ENCODE assay signal across 13 cellular contexts in genomic region chr3:27653803-27654558, GRCh38.
DNase-seq lines count a peak whose midpoint lies in the region; ATAC-seq and TF ChIP-seq lines count a peak whose summit lies in the region.
"Had no signal": no experiment of that assay in that cellular context is flagged by ENCODE, and none has a peak within 500 bp of the region (broad histone marks: within the 10 kb centered on the region; RNA-seq: fewer than 3 reads in every experiment).

No MANE protein-coding gene starts in this region.

- CTCF ChIA-PET in WTC11 (lab: Charles Lee): interaction anchor here (1.0 kb wide), 1 partner anchor 28 kb away, joined by 4 read pairs; no protein-coding TSS in a partner anchor

- no peak for DNase-seq in WTC11 (ENCODE audit: low spot score)
- DNase-seq in EL: no peak
- no peak for DNase-seq in NAMALWA (ENCODE audit: low spot score)
- DNase-seq in natural killer cell treated with Interleukin-12 subunit alpha and Interleukin-12 subunit beta and Interleukin-15 and Interleukin-18, amount 100 ng/mL, for 72 hours (ENCODE audit: low spot score): no peak
- DNase-seq: C1 segment of cervical spinal cord; CD4-positive, alpha-beta T cell; DMS79 treated with DMSO at 0.1 percent for 48 hours; KBM-7 had no signal

- no peaks in the 10 kb centered on the region for H3K27me3 Mint-ChIP-seq in WTC11 (ENCODE audit: low read depth)
- H3K27me3 Mint-ChIP-seq in natural killer cell treated with Interleukin-12 subunit alpha and Interleukin-12 subunit beta and Interleukin-15 and Interleukin-18, amount 100 ng/mL, for 72 hours: no peaks in the 10 kb centered on the region
- H3K27me3 Mint-ChIP-seq: B cell; CD4-positive, alpha-beta T cell had no signal

- H3K9me3 Mint-ChIP-seq in WTC11: no peaks in the 10 kb centered on the region
- H3K9me3 Mint-ChIP-seq in natural killer cell treated with Interleukin-12 subunit alpha and Interleukin-12 subunit beta and Interleukin-15 and Interleukin-18, amount 100 ng/mL, for 72 hours: no peaks in the 10 kb centered on the region
- H3K9me3 Mint-ChIP-seq: CD4-positive, alpha-beta T cell had no signal

- peaks cover 43% of the 10 kb centered on the region for H3K4me1 Mint-ChIP-seq in WTC11
- no peaks in the 10 kb centered on the region for H3K4me1 Mint-ChIP-seq in natural killer cell treated with Interleukin-12 subunit alpha and Interleukin-12 subunit beta and Interleukin-15 and Interleukin-18, amount 100 ng/mL, for 72 hours (ENCODE audit: low read depth in 2 of 2)
- H3K4me1 Mint-ChIP-seq: B cell had no signal

- H3K4me3 Mint-ChIP-seq in WTC11: peak overlapping the region; percentile 17; the same call in 1 of the 2 replicates
- H3K4me3 Mint-ChIP-seq in natural killer cell treated with Interleukin-12 subunit alpha and Interleukin-12 subunit beta and Interleukin-15 and Interleukin-18, amount 100 ng/mL, for 72 hours: no peak overlapping the region
- H3K4me3 Mint-ChIP-seq: B cell; CD4-positive, alpha-beta T cell had no signal

- peaks cover 27% of the 10 kb centered on the region for H3K4me1 ChIP-seq in ES-I3 (ENCODE audit: insufficient read depth, low read length)
- H3K4me1 ChIP-seq in HUES6 (ENCODE audit: control insufficient read depth, insufficient read depth, low read length): peaks cover 27% of the 10 kb centered on the region
- peaks cover 19% of the 10 kb centered on the region for H3K4me1 ChIP-seq in iPS-20b (ENCODE audit: insufficient read depth, low read length)

- POLR2A ChIA-PET in WTC11 (lab: Charles Lee): no interaction called here

- H3K4me3 ChIP-seq in HUES6 (ENCODE audit: low read depth, low read length): no peak overlapping the region
- H3K4me3 ChIP-seq in iPS-20b (ENCODE audit: low read length): no peak overlapping the region

- no peaks in the 10 kb centered on the region for H3K36me3 ChIP-seq in ES-I3 (ENCODE audit: insufficient read depth, low read length)
- H3K36me3 ChIP-seq in HUES6 (ENCODE audit: control insufficient read depth, insufficient read depth, low read length): no peaks in the 10 kb centered on the region
- H3K36me3 ChIP-seq in iPS-20b (ENCODE audit: insufficient read depth, low read depth, low read length): no peaks in the 10 kb centered on the region

- no peaks in the 10 kb centered on the region for H3K36me3 Mint-ChIP-seq in WTC11
- no peaks in the 10 kb centered on the region for H3K36me3 Mint-ChIP-seq in natural killer cell treated with Interleukin-12 subunit alpha and Interleukin-12 subunit beta and Interleukin-15 and Interleukin-18, amount 100 ng/mL, for 72 hours

- H3K27me3 ChIP-seq in HUES6 (ENCODE audit: control insufficient read depth, insufficient read depth, low read length): no peaks in the 10 kb centered on the region
- no peaks in the 10 kb centered on the region for H3K27me3 ChIP-seq in iPS-20b (ENCODE audit: insufficient read depth, low read length)

- H3K27ac ChIP-seq in HUES6 (ENCODE audit: low read depth, low read length) (peak overlapping the region; percentile 81), iPS-20b (ENCODE audit: low read length) (no peak overlapping the region)

- H3K27ac Mint-ChIP-seq in WTC11: peak overlapping the region; percentile 80
- H3K27ac Mint-ChIP-seq in natural killer cell treated with Interleukin-12 subunit alpha and Interleukin-12 subunit beta and Interleukin-15 and Interleukin-18, amount 100 ng/mL, for 72 hours: no peak overlapping the region
- H3K27ac Mint-ChIP-seq: B cell; CD4-positive, alpha-beta T cell had no signal

- TF ChIP-seq CTCF in WTC11 (IDR thresholded peaks at IDR 0.05): no peak

- ATAC-seq in WTC11: peak; percentile 72
- no peak for ATAC-seq in HG03439 (IDR thresholded peaks at IDR 0.05; ENCODE audit: unreplicated experiment)
- no peak for ATAC-seq in natural killer cell treated with Interleukin-12 subunit alpha and Interleukin-12 subunit beta and Interleukin-15 and Interleukin-18, amount 100 ng/mL, for 72 hours

- H3K9ac ChIP-seq in ES-I3 (ENCODE audit: low read depth, low read length) (peak overlapping the region; percentile 5; the same call in 1 of the 2 replicates), HUES6 (ENCODE audit: low read length) (peak overlapping the region; percentile 56), iPS-20b (ENCODE audit: low read depth, low read length) (peak overlapping the region; percentile 40; the same call in 1 of the 2 replicates)

- H3K9me3 ChIP-seq in ES-I3 (ENCODE audit: control insufficient read depth, insufficient read depth, low read length): no peaks in the 10 kb centered on the region
- H3K9me3 ChIP-seq in HUES6 (ENCODE audit: control insufficient read depth, insufficient read depth, low read depth, low read length): no peaks in the 10 kb centered on the region
- no peaks in the 10 kb centered on the region for H3K9me3 ChIP-seq in iPS-20b (ENCODE audit: insufficient read depth, low read depth, low read length)

TF ChIP-seq in WTC11, 78 proteins besides CTCF, POLR2A, EP300 and RAD21 (continues in another document):
- TF ChIP-seq ZNF425 (CRISPR knock-in tag; conservative IDR thresholded peaks at IDR 0.05) (no peak), KAT7 (CRISPR knock-in tag; IDR thresholded peaks at IDR 0.05; ENCODE audit: borderline replicate concordance) (no peak), ARID4B (CRISPR knock-in tag; IDR thresholded peaks at IDR 0.05; ENCODE audit: borderline replicate concordance) (no peak), SOX15 (CRISPR knock-in tag; IDR thresholded peaks at IDR 0.05) (no peak), CREB1 (CRISPR knock-in tag; IDR thresholded peaks at IDR 0.05) (no peak), IRF1 (CRISPR knock-in tag; IDR thresholded peaks at IDR 0.05) (no peak), MAX (CRISPR knock-in tag; IDR thresholded peaks at IDR 0.05) (peak; percentile 35; the same call in 1 of the 2 replicates)

Comparison
In these comparisons a context has a peak if more than half of its experiments do, and no peak if none do; other contexts are left out.
1. H3K9ac ChIP-seq: peak in every context shown above with its lines; median percentile 56 in HUES6; 40 in iPS-20b; 5 in ES-I3.